Comparison of ENCODE assay signal across 1 cellular context in the genomic region with DNA sequence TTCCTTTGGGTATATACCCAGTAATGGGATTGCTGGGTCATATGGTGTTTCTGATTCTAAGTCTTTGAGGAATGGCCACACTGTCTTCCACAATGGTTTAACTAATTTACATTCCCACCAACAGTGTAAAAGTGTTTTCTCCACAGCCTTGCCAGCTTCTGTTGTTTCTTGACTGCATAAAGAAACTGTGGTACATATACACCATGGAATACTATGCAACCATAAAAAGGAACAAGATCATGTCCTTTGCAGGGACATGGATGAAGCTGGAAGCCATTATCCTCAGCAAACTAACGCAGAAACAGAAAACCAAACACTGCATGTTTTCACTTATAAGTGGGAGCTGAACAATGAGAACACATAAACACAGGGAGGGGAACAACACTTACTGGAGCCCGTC. TPM values are rescaled to one million over a fixed set of nuclear protein-coding genes. Genes with fewer than 3 reads are reported as not detected.
"Had no signal": no experiment of that assay in that cellular context is flagged by ENCODE, and none has a peak within 500 bp of the region (broad histone marks: within the 10 kb centered on the region; RNA-seq: fewer than 3 reads in every experiment).

No MANE protein-coding gene starts in this region.

RNA-seq across cellular contexts. Expression of gene KCNMB3, which starts 56.4 kb away (rescaled TPM):
- polyA plus RNA-seq: smooth muscle cell had no signal
